Comparison of ENCODE assay signal across 17 cellular contexts in the genomic region with DNA sequence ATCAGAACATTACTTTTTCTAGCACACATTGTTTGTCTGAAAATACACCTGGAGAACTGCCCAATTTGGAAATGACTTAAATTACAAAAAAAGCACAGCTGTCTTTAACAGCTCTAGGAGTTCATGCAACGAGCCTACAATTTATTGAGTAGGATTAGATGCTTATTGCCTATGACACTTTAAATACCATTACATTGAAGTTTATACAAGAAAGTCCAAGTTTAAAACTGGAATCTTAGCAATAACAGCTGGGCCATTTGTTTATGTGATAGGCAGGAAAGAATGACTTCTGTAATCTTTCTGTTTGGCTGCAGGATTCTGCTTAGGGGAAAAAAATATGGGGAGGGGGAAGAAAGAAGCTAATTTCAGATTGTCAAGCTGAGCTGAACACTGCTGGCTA.
"Had no signal": no experiment of that assay in that cellular context is flagged by ENCODE, and none has a peak within 500 bp of the region (broad histone marks: within the 10 kb centered on the region; RNA-seq: fewer than 3 reads in every experiment).

No MANE protein-coding gene starts in this region.

- ATAC-seq: activated naive CD8-positive, alpha-beta T cell treated with anti-CD3 and anti-CD28 coated beads, Interleukin-2, amount 50 U/mL, for 24 hours; activated T-helper 17 cell treated with anti-CD3 and anti-CD28 coated beads, Interleukin-2, amount 50 U/mL, for 72 hours; pancreas; SK-N-SH treated with all-trans-retinoic acid at 6 μM for 48 hours had no signal

- H3K4me3 ChIP-seq: ascending aorta, dorsolateral prefrontal cortex, pancreas, tibial nerve had no signal

- H3K27ac ChIP-seq: ascending aorta, dorsolateral prefrontal cortex, pancreas, tibial nerve had no signal

- H3K4me1 ChIP-seq: ascending aorta, pancreas, tibial nerve had no signal

- H3K9me3 Mint-ChIP-seq: activated naive CD8-positive, alpha-beta T cell treated with anti-CD3 and anti-CD28 coated beads, Interleukin-2, amount 50 U/mL, for 24 hours had no signal

- H3K4me3 Mint-ChIP-seq: activated naive CD4-positive, alpha-beta T cell treated with anti-CD3 and anti-CD28 coated beads for 36 hours; activated naive CD8-positive, alpha-beta T cell treated with anti-CD3 and anti-CD28 coated beads, Interleukin-2, amount 50 U/mL, for 24 hours; activated T-helper 17 cell treated with anti-CD3 and anti-CD28 coated beads, Interleukin-2, amount 50 U/mL, for 72 hours had no signal

- DNase-seq: activated CD4-positive, alpha-beta T cell treated with anti-CD3 and anti-CD28 coated beads, Interleukin-2, amount 50 U/mL, for 4 hours; activated CD4-positive, CD25-positive, alpha-beta regulatory T cell treated with anti-CD3 and anti-CD28 coated beads, Interleukin-2, amount 50 U/mL, for 72 hours; activated naive CD4-positive, alpha-beta T cell treated with anti-CD3 and anti-CD28 coated beads for 36 hours; activated naive CD8-positive, alpha-beta T cell treated with anti-CD3 and anti-CD28 coated beads, Interleukin-2, amount 50 U/mL, for 24 hours; dorsolateral prefrontal cortex; glutamatergic neuron; naive B cell; pancreas; stimulated activated CD4-positive, alpha-beta T cell treated with anti-CD3 and anti-CD28 coated beads, Interleukin-2, amount 100 ng/mL, for 48 hours; stimulated activated naive B cell treated with anti-CD40 and anti-IgM and Interleukin-4, amounts not matched to agents 10 μg/mL and 1 μg/mL and 100 μg/mL, for 72 hours; substantia nigra; T-helper 1 cell; T1000 had no signal

- H3K27ac Mint-ChIP-seq: activated naive CD4-positive, alpha-beta T cell treated with anti-CD3 and anti-CD28 coated beads for 36 hours; activated naive CD8-positive, alpha-beta T cell treated with anti-CD3 and anti-CD28 coated beads, Interleukin-2, amount 50 U/mL, for 24 hours; activated T-helper 17 cell treated with anti-CD3 and anti-CD28 coated beads, Interleukin-2, amount 50 U/mL, for 72 hours; naive B cell had no signal

- H3K4me1 Mint-ChIP-seq: activated naive CD8-positive, alpha-beta T cell treated with anti-CD3 and anti-CD28 coated beads, Interleukin-2, amount 50 U/mL, for 24 hours; activated T-helper 17 cell treated with anti-CD3 and anti-CD28 coated beads, Interleukin-2, amount 50 U/mL, for 72 hours; naive B cell had no signal

- H3K27me3 ChIP-seq: ascending aorta, dorsolateral prefrontal cortex, pancreas, tibial nerve had no signal

- H3K36me3 Mint-ChIP-seq: naive B cell; stimulated activated naive B cell treated with anti-CD40 and anti-IgM and Interleukin-4, amounts not matched to agents 10 μg/mL and 1 μg/mL and 100 μg/mL, for 72 hours had no signal

- H3K36me3 ChIP-seq: ascending aorta, pancreas, tibial nerve had no signal
